ENCODE assay signal across 15 cellular contexts in genomic region chr4:151184523-151185458, GRCh38.
A peak's percentile ranks its signal among the peaks of the same experiment; 100 is the strongest.
DNase-seq lines count a peak whose midpoint lies in the region; ATAC-seq and TF ChIP-seq lines count a peak whose summit lies in the region.
"Had no signal": no experiment of that assay in that cellular context is flagged by ENCODE, and none has a peak within 500 bp of the region (broad histone marks: within the 10 kb centered on the region; RNA-seq: fewer than 3 reads in every experiment).

No MANE protein-coding gene starts in this region.

- no peak overlapping the region for H2BK120ac ChIP-seq in mesendoderm (ENCODE audit: low read depth, low read length)

- no peak overlapping the region for H2BK5ac ChIP-seq in mesendoderm (ENCODE audit: low read length)

- H3K4me1 ChIP-seq in mesendoderm (ENCODE audit: control insufficient read depth, low read depth, low read length) = no peaks in the 10 kb centered on the region

- no peak overlapping the region for H4K5ac ChIP-seq in mesendoderm (ENCODE audit: low read length)

- H3K4me3 ChIP-seq in MG63 = no peak overlapping the region
- no peak overlapping the region for H3K4me3 ChIP-seq in cardiac fibroblast (replicated peaks in 1 of 2; ENCODE audit: low read depth in 2 of 2, low read length in 2 of 2)
- no peak overlapping the region for H3K4me3 ChIP-seq in mesendoderm (ENCODE audit: low read length)
- H3K4me3 ChIP-seq: dorsolateral prefrontal cortex, stomach had no signal

- H3K9me3 ChIP-seq in MG63 = no peaks in the 10 kb centered on the region
- H3K9me3 ChIP-seq: stomach had no signal

- no peak for TF ChIP-seq CTCF in cardiac fibroblast (IDR thresholded peaks at IDR 0.05; ENCODE audit: low read depth, low read length)

- ATAC-seq in GM18870 (IDR thresholded peaks at IDR 0.05; ENCODE audit: unreplicated experiment) = no peak
- no peak for ATAC-seq in HG03135 (IDR thresholded peaks at IDR 0.05; ENCODE audit: unreplicated experiment)
- ATAC-seq: activated T-helper 17 cell treated with anti-CD3 and anti-CD28 coated beads, Interleukin-2, amount 50 U/mL, for 72 hours; naive thymus-derived CD4-positive, alpha-beta T cell had no signal

- H3K27me3 ChIP-seq in MG63 (no peaks in the 10 kb centered on the region), mesendoderm (ENCODE audit: insufficient read depth, low read length, poor library complexity) (no peaks in the 10 kb centered on the region)
- H3K27me3 ChIP-seq: dorsolateral prefrontal cortex, stomach had no signal

- H2BK15ac ChIP-seq in mesendoderm (replicated peaks; ENCODE audit: low read depth) = no peak overlapping the region

- no peaks in the 10 kb centered on the region for H3K79me2 ChIP-seq in mesendoderm (ENCODE audit: control insufficient read depth, insufficient read depth, low read length)

- WGBS in mesendoderm (ENCODE audit: extremely low coverage, insufficient coverage, low lambda C conversion rate) = no CpG with 5 or more reads among the region's 6 CpGs

- H3K79me1 ChIP-seq in mesendoderm (ENCODE audit: low read length) = no peaks in the 10 kb centered on the region

- no peaks in the 10 kb centered on the region for H3K36me3 ChIP-seq in MG63
- no peaks in the 10 kb centered on the region for H3K36me3 ChIP-seq in mesendoderm (ENCODE audit: control insufficient read depth, insufficient read depth, low read length)
- H3K36me3 ChIP-seq: stomach had no signal

- H4K8ac ChIP-seq in mesendoderm (ENCODE audit: low read depth, low read length) = no peak overlapping the region

- no peak overlapping the region for H3K23ac ChIP-seq in mesendoderm (ENCODE audit: low read length)

- H3K9ac ChIP-seq in mesendoderm (ENCODE audit: low read length) = no peak overlapping the region

- no peak overlapping the region for H3K27ac ChIP-seq in mesendoderm (ENCODE audit: low read depth, low read length)
- H3K27ac ChIP-seq: HL-60, VCaP had no signal

- no peak overlapping the region for H3K18ac ChIP-seq in mesendoderm (ENCODE audit: low read length)

- H2AK5ac ChIP-seq in mesendoderm (ENCODE audit: low read length) = no peak overlapping the region

- no peak overlapping the region for H3K4ac ChIP-seq in mesendoderm (ENCODE audit: low read depth, low read length)

- DNase-seq in COLO829 (ENCODE audit: low spot score) (peak; percentile 78), MG63 (peak; percentile 54), cardiac fibroblast (ENCODE audit: low read depth in 2 of 2) (peak; percentile 67 to 82), mesendoderm (peak; percentile 18), anterior cingulate cortex (lab: John Stamatoyannopoulos, UW) (no peak)
- no peak for DNase-seq in stimulated activated CD4-positive, alpha-beta T cell treated with anti-CD3 and anti-CD28 coated beads, Interleukin-1b, Interleukin-23, amount 100 ng/mL, for 48 hours
- DNase-seq: CD4-positive, alpha-beta memory T cell; dorsolateral prefrontal cortex; naive thymus-derived CD4-positive, alpha-beta T cell; stomach had no signal

- no peak overlapping the region for H3K56ac ChIP-seq in mesendoderm (ENCODE audit: low read length)

- H3K4me2 ChIP-seq in mesendoderm (ENCODE audit: low read length) = no peak overlapping the region

Comparison
In these comparisons a context has a peak if more than half of its experiments do, and no peak if none do; other contexts are left out.
1. DNase-seq: peak in COLO829 (single experiment), MG63 (single experiment), cardiac fibroblast (2 of 2) and mesendoderm (single experiment); none in stimulated activated CD4-positive, alpha-beta T cell treated with anti-CD3 and anti-CD28 coated beads, Interleukin-1b, Interleukin-23, amount 100 ng/mL, for 48 hours (single experiment) and anterior cingulate cortex (0 of 58).